ENCODE assay signal across 1 cellular context in the genomic region with DNA sequence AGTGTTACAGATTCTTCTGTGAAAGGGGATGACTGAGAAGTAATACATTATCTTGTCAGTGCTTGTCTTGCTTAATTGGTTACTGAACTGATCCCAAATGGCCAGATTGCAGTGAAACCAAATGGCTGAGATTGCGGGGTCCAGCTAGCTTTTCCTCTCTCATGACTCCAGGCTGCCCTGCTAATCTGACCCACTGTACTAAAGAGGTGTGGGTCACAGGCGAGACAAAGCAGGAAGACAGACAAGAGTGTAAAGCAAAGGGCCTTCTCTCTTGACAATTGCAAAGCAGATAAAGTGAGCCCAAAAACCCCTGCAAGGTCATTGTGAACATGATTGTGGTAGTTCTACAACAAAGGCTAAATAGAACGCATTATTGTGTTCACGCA.
TF ChIP-seq lines count a peak whose summit lies in the region.

No MANE protein-coding gene starts in this region.

TF ChIP-seq in HepG2, 621 proteins besides CTCF, POLR2A, EP300 and RAD21:
- TF ChIP-seq E2F1 (CRISPR knock-in tag; IDR thresholded peaks at IDR 0.05) (no peak), SALL1 (CRISPR knock-in tag; IDR thresholded peaks at IDR 0.05) (no peak), ARID3A (IDR thresholded peaks at IDR 0.05; ENCODE audit: low read depth, low read length) (no peak), BORCS8-MEF2B (CRISPR knock-in tag; IDR thresholded peaks at IDR 0.05) (no peak), NR2F2 (IDR thresholded peaks at IDR 0.05; ENCODE audit: borderline replicate concordance, low read depth) (no peak), TCF7L2 (IDR thresholded peaks at IDR 0.05; ENCODE audit: low read depth, low read length) (no peak), ZNF589 (CRISPR knock-in tag; conservative IDR thresholded peaks at IDR 0.05) (no peak), ZNF354B (CRISPR knock-in tag; IDR thresholded peaks at IDR 0.05) (no peak), RNF219 (CRISPR knock-in tag; IDR thresholded peaks at IDR 0.05) (no peak)
- TF ChIP-seq, protein P1, sequence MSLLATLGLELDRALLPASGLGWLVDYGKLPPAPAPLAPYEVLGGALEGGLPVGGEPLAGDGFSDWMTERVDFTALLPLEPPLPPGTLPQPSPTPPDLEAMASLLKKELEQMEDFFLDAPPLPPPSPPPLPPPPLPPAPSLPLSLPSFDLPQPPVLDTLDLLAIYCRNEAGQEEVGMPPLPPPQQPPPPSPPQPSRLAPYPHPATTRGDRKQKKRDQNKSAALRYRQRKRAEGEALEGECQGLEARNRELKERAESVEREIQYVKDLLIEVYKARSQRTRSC (CRISPR knock-in tag; IDR thresholded peaks at IDR 0.05; ENCODE audit: low read depth), result no peak
- TF ChIP-seq, protein P2, sequence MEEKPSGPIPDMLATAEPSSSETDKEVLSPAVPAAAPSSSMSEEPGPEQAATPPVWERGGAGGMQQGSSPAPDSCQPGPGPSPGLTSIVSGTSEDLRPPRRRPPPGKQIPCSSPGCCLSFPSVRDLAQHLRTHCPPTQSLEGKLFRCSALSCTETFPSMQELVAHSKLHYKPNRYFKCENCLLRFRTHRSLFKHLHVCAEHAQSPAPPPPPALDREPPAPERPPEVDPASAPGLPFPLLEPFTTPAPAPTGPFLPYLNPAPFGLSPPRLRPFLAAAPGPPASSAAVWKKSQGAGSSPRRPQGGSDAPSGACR (CRISPR knock-in tag; IDR thresholded peaks at IDR 0.05), result no peak
